ENCODE assay signal across 9 cellular contexts in genomic region chr20:50380697-50381040, GRCh38.
DNase-seq lines count a peak whose midpoint lies in the region; ATAC-seq and TF ChIP-seq lines count a peak whose summit lies in the region.
"Had no signal": no experiment of that assay in that cellular context is flagged by ENCODE, and none has a peak within 500 bp of the region (broad histone marks: within the 10 kb centered on the region; RNA-seq: fewer than 3 reads in every experiment).

No MANE protein-coding gene starts in this region.

- H3K4me3 ChIP-seq in OCI-LY1 (ENCODE audit: low read depth, low read length, poor library complexity, severe bottlenecking), result no peak overlapping the region
- no peak overlapping the region for H3K4me3 ChIP-seq in parathyroid adenoma (ENCODE audit: low read depth, low read length)
- H3K4me3 ChIP-seq: SK-N-MC had no signal

- no peak overlapping the region for H2AFZ ChIP-seq in OCI-LY1 (ENCODE audit: low read length)
- H2AFZ ChIP-seq in parathyroid adenoma, result no peak overlapping the region

- 0 out of 2 replicates have a peak, but pooled peaks have one; percentile 24 for TF ChIP-seq CTCF in OCI-LY1 (IDR thresholded peaks at IDR 0.05; ENCODE audit: low read length)
- TF ChIP-seq CTCF in parathyroid adenoma (IDR thresholded peaks at IDR 0.05), result peak; percentile 22

- H3K4me3 Mint-ChIP-seq in stimulated activated memory B cell treated with anti-CD40 and anti-IgM and Interleukin-4, amounts not matched to agents 10 μg/mL and 1 μg/mL and 100 μg/mL, for 72 hours, result no peak overlapping the region

- no peak overlapping the region for H3K4me2 ChIP-seq in OCI-LY1 (ENCODE audit: low read length)
- H3K4me2 ChIP-seq in parathyroid adenoma (ENCODE audit: low read length), result no peak overlapping the region

- H3K9ac ChIP-seq in OCI-LY1 (ENCODE audit: low read length) (no peak overlapping the region), parathyroid adenoma (no peak overlapping the region)

- no peaks in the 10 kb centered on the region for H3K9me3 ChIP-seq in OCI-LY1 (ENCODE audit: low read length)
- no peaks in the 10 kb centered on the region for H3K9me3 ChIP-seq in parathyroid adenoma (ENCODE audit: control insufficient read depth, low read length)

- H3K9me3 Mint-ChIP-seq in stimulated activated memory B cell treated with anti-CD40 and anti-IgM and Interleukin-4, amounts not matched to agents 10 μg/mL and 1 μg/mL and 100 μg/mL, for 72 hours, result no peaks in the 10 kb centered on the region

- H3K27ac ChIP-seq in OCI-LY1 (ENCODE audit: low read depth, low read length, poor library complexity, severe bottlenecking), result no peak overlapping the region
- no peak overlapping the region for H3K27ac ChIP-seq in parathyroid adenoma
- H3K27ac ChIP-seq: SK-N-MC had no signal

- H3K4me1 Mint-ChIP-seq in stimulated activated memory B cell treated with anti-CD40 and anti-IgM and Interleukin-4, amounts not matched to agents 10 μg/mL and 1 μg/mL and 100 μg/mL, for 72 hours, result peaks cover 20% of the 10 kb centered on the region

- peaks cover 2% of the 10 kb centered on the region for H3K36me3 Mint-ChIP-seq in stimulated activated memory B cell treated with anti-CD40 and anti-IgM and Interleukin-4, amounts not matched to agents 10 μg/mL and 1 μg/mL and 100 μg/mL, for 72 hours

- no peak overlapping the region for H3K27ac Mint-ChIP-seq in stimulated activated memory B cell treated with anti-CD40 and anti-IgM and Interleukin-4, amounts not matched to agents 10 μg/mL and 1 μg/mL and 100 μg/mL, for 72 hours

- H3K4me1 ChIP-seq in OCI-LY1 (ENCODE audit: insufficient read depth, low read length, severe bottlenecking) (peaks cover 6% of the 10 kb centered on the region), parathyroid adenoma (peaks cover 3% of the 10 kb centered on the region)

- H3K9me2 ChIP-seq in OCI-LY1 (ENCODE audit: low read depth, low read length), result no peaks in the 10 kb centered on the region

- H3K79me2 ChIP-seq in OCI-LY1 (ENCODE audit: insufficient read depth, low read length), result no peaks in the 10 kb centered on the region
- H3K79me2 ChIP-seq in parathyroid adenoma, result no peaks in the 10 kb centered on the region

- H3F3A ChIP-seq in OCI-LY1 (ENCODE audit: insufficient read depth, low read length), result no peaks in the 10 kb centered on the region

- no peaks in the 10 kb centered on the region for H3K36me3 ChIP-seq in OCI-LY1 (ENCODE audit: insufficient read depth, low read length)
- H3K36me3 ChIP-seq in parathyroid adenoma (ENCODE audit: control insufficient read depth, insufficient read depth, low read length), result no peaks in the 10 kb centered on the region

- 0 out of 2 replicates have a peak, but pooled peaks cover 4% of the 10 kb centered on the region for H3K27me3 ChIP-seq in OCI-LY1 (ENCODE audit: insufficient read depth, low read length)
- no peaks in the 10 kb centered on the region for H3K27me3 ChIP-seq in parathyroid adenoma (ENCODE audit: control insufficient read depth, insufficient read depth, low read length)

- DNase-seq in Daoy (ENCODE audit: low read depth), result peak; percentile 50
- DNase-seq in epidermal melanocyte (ENCODE audit: insufficient read length, low spot score), result peak; percentile 33
- no peak for DNase-seq in NCI-H524 treated with DMSO at 0.1 percent for 48 hours (lab: John Stamatoyannopoulos, UW)
- DNase-seq in stimulated activated CD4-positive, alpha-beta T cell treated with anti-CD3 and anti-CD28 coated beads, Interleukin-2, amount 100 ng/mL, for 24 hours, result no peak

- peaks cover 39% of the 10 kb centered on the region for H3K27me3 Mint-ChIP-seq in stimulated activated memory B cell treated with anti-CD40 and anti-IgM and Interleukin-4, amounts not matched to agents 10 μg/mL and 1 μg/mL and 100 μg/mL, for 72 hours

- ATAC-seq in stimulated activated memory B cell treated with anti-CD40 and anti-IgM and Interleukin-4, amounts not matched to agents 10 μg/mL and 1 μg/mL and 100 μg/mL, for 72 hours, result no peak
- no peak for ATAC-seq in esophagus mucosa

- H4K20me1 ChIP-seq in OCI-LY1 (ENCODE audit: insufficient read depth, low read length), result no peaks in the 10 kb centered on the region

Comparison
In these comparisons a context has a peak if more than half of its experiments do, and no peak if none do; other contexts are left out.
1. DNase-seq: peak in Daoy (single experiment) and epidermal melanocyte (single experiment); none in NCI-H524 treated with DMSO at 0.1 percent for 48 hours (single experiment) and stimulated activated CD4-positive, alpha-beta T cell treated with anti-CD3 and anti-CD28 coated beads, Interleukin-2, amount 100 ng/mL, for 24 hours (0 of 2).